Comparison of ENCODE assay signal across 27 cellular contexts in the genomic region with DNA sequence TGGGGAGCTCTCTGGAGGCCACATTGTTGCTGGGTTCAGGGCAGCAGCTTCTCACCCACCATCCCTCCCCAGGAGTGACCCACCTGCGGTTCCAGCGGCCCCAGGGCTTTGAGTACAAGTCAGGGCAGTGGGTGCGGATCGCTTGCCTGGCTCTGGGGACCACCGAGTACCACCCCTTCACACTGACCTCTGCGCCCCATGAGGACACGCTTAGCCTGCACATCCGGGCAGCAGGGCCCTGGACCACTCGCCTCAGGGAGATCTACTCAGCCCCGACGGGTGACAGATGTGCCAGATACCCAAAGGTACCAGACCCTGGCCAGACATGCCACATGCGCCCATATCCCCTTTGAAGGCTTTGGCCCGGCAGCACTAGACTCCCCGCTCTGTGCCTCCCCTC. TPM values are rescaled to one million over a fixed set of nuclear protein-coding genes. Genes with fewer than 3 reads are reported as not detected.
"Had no signal": no experiment of that assay in that cellular context is flagged by ENCODE, and none has a peak within 500 bp of the region (broad histone marks: within the 10 kb centered on the region; RNA-seq: fewer than 3 reads in every experiment).

No MANE protein-coding gene starts in this region.

- H3K36me3 Mint-ChIP-seq: naive B cell had no signal

- H3K9me3 ChIP-seq: ascending aorta, left lung, mucosa of descending colon, thyroid gland had no signal

- FAIRE-seq: bronchial epithelial cell, urothelium cell line had no signal

- DNase-seq: activated CD4-positive, alpha-beta T cell treated with anti-CD3 and anti-CD28 coated beads for 1 hour; activated CD8-positive, alpha-beta memory T cell treated with anti-CD3 and anti-CD28 coated beads for 24 hours; activated CD8-positive, alpha-beta memory T cell treated with anti-CD3 and anti-CD28 coated beads, Interleukin-2, amount 50 U/mL, for 48 hours; activated effector memory CD4-positive, alpha-beta T cell treated with anti-CD3 and anti-CD28 coated beads, Interleukin-2, amount 50 U/mL, for 16 hours; activated T-cell treated with anti-CD3 and anti-CD28 coated beads, Interleukin-2, amount 50 U/mL, for 48 hours; cerebellar nuclear complex; effector CD8-positive, alpha-beta T cell; foreskin melanocyte; head of caudate nucleus; left lung; mucosa of descending colon; naive B cell; stimulated activated CD4-positive, alpha-beta T cell treated with anti-CD3 and anti-CD28 coated beads, Interleukin-4, amount 100 ng/mL, for 24 hours; stimulated activated naive B cell treated with anti-CD40 and anti-IgM and Interleukin-4, amounts not matched to agents 10 μg/mL and 1 μg/mL and 100 μg/mL, for 72 hours; SW 1271; T-helper 2 cell; thyroid gland; WERI-Rb-1 had no signal

- H3K79me2 ChIP-seq: parathyroid adenoma had no signal

- H3K4me1 ChIP-seq: parathyroid adenoma had no signal

- H3K9me3 Mint-ChIP-seq: activated naive CD4-positive, alpha-beta T cell treated with anti-CD3 and anti-CD28 coated beads, Interleukin-2, amount 50 U/mL, for 24 hours; memory B cell; naive B cell; stimulated activated naive B cell treated with anti-CD40 and anti-IgM and Interleukin-4, amounts not matched to agents 10 μg/mL and 1 μg/mL and 100 μg/mL, for 72 hours had no signal

- H3K27me3 ChIP-seq: ascending aorta, left lung, thyroid gland had no signal

- H3K4me3 ChIP-seq: ascending aorta, left lung, mucosa of descending colon, thyroid gland had no signal

- ATAC-seq: left lung; mucosa of descending colon; sciatic nerve; stimulated activated naive B cell treated with anti-CD40 and anti-IgM and Interleukin-4, amounts not matched to agents 10 μg/mL and 1 μg/mL and 100 μg/mL, for 72 hours had no signal

- H3K27ac Mint-ChIP-seq: activated naive CD4-positive, alpha-beta T cell treated with anti-CD3 and anti-CD28 coated beads, Interleukin-2, amount 50 U/mL, for 24 hours; memory B cell; stimulated activated naive B cell treated with anti-CD40 and anti-IgM and Interleukin-4, amounts not matched to agents 10 μg/mL and 1 μg/mL and 100 μg/mL, for 72 hours had no signal

- H3K4me3 Mint-ChIP-seq: activated naive CD4-positive, alpha-beta T cell treated with anti-CD3 and anti-CD28 coated beads, Interleukin-2, amount 50 U/mL, for 24 hours; memory B cell; stimulated activated naive B cell treated with anti-CD40 and anti-IgM and Interleukin-4, amounts not matched to agents 10 μg/mL and 1 μg/mL and 100 μg/mL, for 72 hours had no signal

- H2AFZ ChIP-seq: parathyroid adenoma had no signal

- H3K27ac ChIP-seq: ascending aorta, parathyroid adenoma, WERI-Rb-1 had no signal

- H3K36me3 ChIP-seq: ascending aorta, WERI-Rb-1 had no signal

- H3K9ac ChIP-seq: parathyroid adenoma had no signal

- H3K27me3 Mint-ChIP-seq: activated naive CD4-positive, alpha-beta T cell treated with anti-CD3 and anti-CD28 coated beads, Interleukin-2, amount 50 U/mL, for 24 hours; memory B cell; naive B cell; stimulated activated naive B cell treated with anti-CD40 and anti-IgM and Interleukin-4, amounts not matched to agents 10 μg/mL and 1 μg/mL and 100 μg/mL, for 72 hours had no signal

RNA-seq across cellular contexts. Expression of gene DUOX1, which starts 31.9 kb away (rescaled TPM):
- total RNA-seq: fibroblast of lung had no signal
- polyA plus RNA-seq: fibroblast of lung had no signal

RNA-seq across cellular contexts. Expression of gene DUOXA1, which starts 32.0 kb away (rescaled TPM):
- total RNA-seq: fibroblast of lung, kidney epithelial cell had no signal
- polyA plus RNA-seq: fibroblast of lung had no signal

RNA-seq across cellular contexts. Expression of gene DUOXA2, which starts 47.5 kb away (rescaled TPM):
- total RNA-seq: bronchial epithelial cell, fibroblast of lung, kidney epithelial cell, left lung, sciatic nerve had no signal
- polyA plus RNA-seq: fibroblast of lung had no signal

RNA-seq across cellular contexts. Expression of gene DUOX2, which starts 47.7 kb away (rescaled TPM):
- total RNA-seq: fibroblast of lung had no signal
- polyA plus RNA-seq: fibroblast of lung had no signal
